Comparison of ENCODE assay signal across 8 cellular contexts in genomic region chr21:7775327-7775969, GRCh38.
A peak's percentile ranks its signal among the peaks of the same experiment; 100 is the strongest.
DNase-seq lines count a peak whose midpoint lies in the region; ATAC-seq and TF ChIP-seq lines count a peak whose summit lies in the region.
"Not testable (repeated sequence)": the region's sequence is repeated elsewhere in the genome, so short reads cannot be mapped to it uniquely, and the experiment has no call there.

No MANE protein-coding gene starts in this region.

- CTCF ChIA-PET in activated naive CD4-positive, alpha-beta T cell treated with anti-CD3 and anti-CD28 coated beads for 36 hours (lab: Charles Lee) = not testable (repeated sequence)

- not testable (repeated sequence) for H3K9me3 Mint-ChIP-seq in CD14-positive monocyte; IgD-negative memory B cell; activated CD4-positive, alpha-beta T cell treated with anti-CD3 and anti-CD28 coated beads, Interleukin-2, amount 10 ng/mL, durations not matched to agents 24 days and 14 days; activated T-cell treated with anti-CD3 and anti-CD28 coated beads, Interleukin-2, amount 50 U/mL, for 24 hours; activated naive CD4-positive, alpha-beta T cell treated with anti-CD3 and anti-CD28 coated beads for 36 hours; central memory CD8-positive, alpha-beta T cell; memory B cell; stimulated activated memory B cell treated with anti-CD40 and anti-IgM and Interleukin-4, amounts not matched to agents 10 μg/mL and 1 μg/mL and 100 μg/mL, for 72 hours

- ATAC-seq in central memory CD8-positive, alpha-beta T cell (replicated peaks; ENCODE audit: extremely low read depth, poor library complexity, severe bottlenecking) = peak; percentile 49
- not testable (repeated sequence) for ATAC-seq in memory B cell (ENCODE audit: low read depth); stimulated activated memory B cell treated with anti-CD40 and anti-IgM and Interleukin-4, amounts not matched to agents 10 μg/mL and 1 μg/mL and 100 μg/mL, for 72 hours

- H3K27ac Mint-ChIP-seq in CD14-positive monocyte (peak overlapping the region in 2 of 7 donors; percentile 8 to 31), IgD-negative memory B cell (peak overlapping the region; percentile 25 to 84 (median 47)), memory B cell (peak overlapping the region; percentile 5)
- peak overlapping the region; percentile 81 for H3K27ac Mint-ChIP-seq in activated CD4-positive, alpha-beta T cell treated with anti-CD3 and anti-CD28 coated beads, Interleukin-2, amount 10 ng/mL, durations not matched to agents 24 days and 14 days
- H3K27ac Mint-ChIP-seq in activated T-cell treated with anti-CD3 and anti-CD28 coated beads, Interleukin-2, amount 50 U/mL, for 24 hours = peak overlapping the region; percentile 89
- H3K27ac Mint-ChIP-seq in activated naive CD4-positive, alpha-beta T cell treated with anti-CD3 and anti-CD28 coated beads for 36 hours = not testable (repeated sequence)
- H3K27ac Mint-ChIP-seq in central memory CD8-positive, alpha-beta T cell (ENCODE audit: low read depth) = peak overlapping the region; percentile 99
- H3K27ac Mint-ChIP-seq in stimulated activated memory B cell treated with anti-CD40 and anti-IgM and Interleukin-4, amounts not matched to agents 10 μg/mL and 1 μg/mL and 100 μg/mL, for 72 hours = peak overlapping the region; percentile 82

- not testable (repeated sequence) for H3K4me1 Mint-ChIP-seq in CD14-positive monocyte; IgD-negative memory B cell; activated CD4-positive, alpha-beta T cell treated with anti-CD3 and anti-CD28 coated beads, Interleukin-2, amount 10 ng/mL, durations not matched to agents 24 days and 14 days; activated T-cell treated with anti-CD3 and anti-CD28 coated beads, Interleukin-2, amount 50 U/mL, for 24 hours (ENCODE audit: low read depth); activated naive CD4-positive, alpha-beta T cell treated with anti-CD3 and anti-CD28 coated beads for 36 hours (ENCODE audit: low read depth); central memory CD8-positive, alpha-beta T cell; memory B cell; stimulated activated memory B cell treated with anti-CD40 and anti-IgM and Interleukin-4, amounts not matched to agents 10 μg/mL and 1 μg/mL and 100 μg/mL, for 72 hours

- peak; percentile 18 for DNase-seq in CD14-positive monocyte (ENCODE audit: low spot score)
- peak; percentile 54 for DNase-seq in activated CD4-positive, alpha-beta T cell treated with anti-CD3 and anti-CD28 coated beads, Interleukin-2, amount 10 ng/mL, durations not matched to agents 24 days and 14 days
- peak; percentile 30 for DNase-seq in activated T-cell treated with anti-CD3 and anti-CD28 coated beads, Interleukin-2, amount 50 U/mL, for 24 hours
- DNase-seq in activated naive CD4-positive, alpha-beta T cell treated with anti-CD3 and anti-CD28 coated beads for 36 hours = peak; percentile 2
- peak; percentile 13 to 50 for DNase-seq in central memory CD8-positive, alpha-beta T cell (ENCODE audit: low spot score in 2 of 2)
- DNase-seq in memory B cell (ENCODE audit: low spot score in 2 of 2) = not testable (repeated sequence)

- not testable (repeated sequence) for H3K36me3 Mint-ChIP-seq in CD14-positive monocyte; IgD-negative memory B cell; activated CD4-positive, alpha-beta T cell treated with anti-CD3 and anti-CD28 coated beads, Interleukin-2, amount 10 ng/mL, durations not matched to agents 24 days and 14 days (ENCODE audit: low read depth); activated T-cell treated with anti-CD3 and anti-CD28 coated beads, Interleukin-2, amount 50 U/mL, for 24 hours (ENCODE audit: low read depth); activated naive CD4-positive, alpha-beta T cell treated with anti-CD3 and anti-CD28 coated beads for 36 hours (ENCODE audit: low read depth); central memory CD8-positive, alpha-beta T cell (ENCODE audit: insufficient read depth); memory B cell; stimulated activated memory B cell treated with anti-CD40 and anti-IgM and Interleukin-4, amounts not matched to agents 10 μg/mL and 1 μg/mL and 100 μg/mL, for 72 hours

- not testable (repeated sequence) for H3K4me3 Mint-ChIP-seq in CD14-positive monocyte; activated CD4-positive, alpha-beta T cell treated with anti-CD3 and anti-CD28 coated beads, Interleukin-2, amount 10 ng/mL, durations not matched to agents 24 days and 14 days; activated naive CD4-positive, alpha-beta T cell treated with anti-CD3 and anti-CD28 coated beads for 36 hours; memory B cell
- peak overlapping the region in 2 of 4 donors; percentile 49 to 69 for H3K4me3 Mint-ChIP-seq in IgD-negative memory B cell
- peak overlapping the region; percentile 25 for H3K4me3 Mint-ChIP-seq in activated T-cell treated with anti-CD3 and anti-CD28 coated beads, Interleukin-2, amount 50 U/mL, for 24 hours
- H3K4me3 Mint-ChIP-seq in central memory CD8-positive, alpha-beta T cell = peak overlapping the region; percentile 74
- peak overlapping the region; percentile 3 for H3K4me3 Mint-ChIP-seq in stimulated activated memory B cell treated with anti-CD40 and anti-IgM and Interleukin-4, amounts not matched to agents 10 μg/mL and 1 μg/mL and 100 μg/mL, for 72 hours

- not testable (repeated sequence) for TF ChIP-seq CTCF in CD14-positive monocyte (IDR thresholded peaks at IDR 0.05)

- H3K27me3 Mint-ChIP-seq in CD14-positive monocyte (ENCODE audit: low read depth in 3 of 3); IgD-negative memory B cell; activated CD4-positive, alpha-beta T cell treated with anti-CD3 and anti-CD28 coated beads, Interleukin-2, amount 10 ng/mL, durations not matched to agents 24 days and 14 days; activated T-cell treated with anti-CD3 and anti-CD28 coated beads, Interleukin-2, amount 50 U/mL, for 24 hours; activated naive CD4-positive, alpha-beta T cell treated with anti-CD3 and anti-CD28 coated beads for 36 hours (ENCODE audit: low read depth); central memory CD8-positive, alpha-beta T cell; memory B cell; stimulated activated memory B cell treated with anti-CD40 and anti-IgM and Interleukin-4, amounts not matched to agents 10 μg/mL and 1 μg/mL and 100 μg/mL, for 72 hours: not testable (repeated sequence)

- intact Hi-C loops in CD14-positive monocyte (cut with micrococcal nuclease); activated CD4-positive, alpha-beta T cell treated with anti-CD3 and anti-CD28 coated beads, Interleukin-2, amount 10 ng/mL, durations not matched to agents 24 days and 14 days (cut with micrococcal nuclease); activated naive CD4-positive, alpha-beta T cell treated with anti-CD3 and anti-CD28 coated beads for 36 hours (cut with micrococcal nuclease): not testable (repeated sequence)
